ENCODE assay signal across 21 cellular contexts in the genomic region with DNA sequence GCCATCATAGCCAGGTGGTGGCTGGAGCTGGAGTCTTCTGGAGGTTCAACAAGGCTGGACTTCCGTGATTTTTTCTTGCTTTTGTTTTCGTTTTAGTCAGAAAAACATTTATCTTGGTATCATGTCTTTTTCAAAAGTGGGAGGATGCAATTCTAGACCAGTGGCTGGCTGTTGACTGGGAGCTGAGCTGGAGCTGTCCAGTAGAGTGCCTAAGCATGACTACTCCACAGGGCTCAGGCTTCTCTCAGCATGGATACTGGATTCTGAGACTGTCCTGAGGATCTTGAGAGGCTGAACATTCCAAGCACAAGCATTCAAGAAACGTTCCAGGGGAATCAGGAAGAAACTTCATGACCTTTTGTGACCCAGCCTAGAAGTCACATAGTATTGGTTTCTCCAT.
DNase-seq lines count a peak whose midpoint lies in the region; ATAC-seq and TF ChIP-seq lines count a peak whose summit lies in the region.
"Had no signal": no experiment of that assay in that cellular context is flagged by ENCODE, and none has a peak within 500 bp of the region (broad histone marks: within the 10 kb centered on the region; RNA-seq: fewer than 3 reads in every experiment).

No MANE protein-coding gene starts in this region.

- H3K4me1 Mint-ChIP-seq in glutamatergic neuron (ENCODE audit: low read depth, unreplicated experiment) (peaks cover 20% of the 10 kb centered on the region), mesothelial cell of epicardium (peaks cover 9% of the 10 kb centered on the region)
- H3K4me1 Mint-ChIP-seq in stimulated activated naive CD8-positive, alpha-beta T cell treated with anti-CD3 and anti-CD28 coated beads, Interleukin-15, amount 100 ng/mL, for 72 hours: peaks cover 21% of the 10 kb centered on the region
- H3K4me1 Mint-ChIP-seq: CD4-positive, alpha-beta memory T cell had no signal

- H3K27me3 ChIP-seq in left lung (no peaks in the 10 kb centered on the region), prostate gland (replicated peaks; ENCODE audit: insufficient read depth) (no peaks in the 10 kb centered on the region)
- H3K27me3 ChIP-seq: BLaER1 treated with 17β-estradiol and CSF1 and Interleukin-3, amounts not matched to agents 10 nM and 100 nM; Peyer's patch; SJSA1 had no signal

- H3K4me3 ChIP-seq in left lung (no peak overlapping the region), prostate gland (no peak overlapping the region)
- H3K4me3 ChIP-seq: BLaER1 treated with 17β-estradiol and CSF1 and Interleukin-3, amounts not matched to agents 10 nM and 100 nM; Peyer's patch; SJSA1 had no signal

- no peaks in the 10 kb centered on the region for H3K36me3 ChIP-seq in left lung
- H3K36me3 ChIP-seq in prostate gland: no peaks in the 10 kb centered on the region
- H3K36me3 ChIP-seq: Peyer's patch, SJSA1 had no signal

- H3K27ac ChIP-seq in left lung (no peak overlapping the region), prostate gland (no peak overlapping the region)
- H3K27ac ChIP-seq: BLaER1 treated with 17β-estradiol and CSF1 and Interleukin-3, amounts not matched to agents 10 nM and 100 nM; SJSA1 had no signal

- WGBS in prostate gland: 26% methylated on average over 3 of the region's 3 CpGs

- ATAC-seq in left ventricle myocardium superior: peak; percentile 41
- no peak for ATAC-seq in Right ventricle myocardium superior (ENCODE audit: poor library complexity)
- peak; percentile 35 for ATAC-seq in left lung
- no peak for ATAC-seq in stimulated activated naive CD8-positive, alpha-beta T cell treated with anti-CD3 and anti-CD28 coated beads, Interleukin-15, amount 100 ng/mL, for 72 hours

- no peaks in the 10 kb centered on the region for H3K4me1 ChIP-seq in left lung
- H3K4me1 ChIP-seq in prostate gland (replicated peaks): no peaks in the 10 kb centered on the region
- H3K4me1 ChIP-seq: Peyer's patch, SJSA1 had no signal

- TF ChIP-seq CTCF in left lung (IDR thresholded peaks at IDR 0.05) (no peak), prostate gland (IDR thresholded peaks at IDR 0.05) (no peak), glutamatergic neuron (IDR thresholded peaks at IDR 0.05; ENCODE audit: partially characterized antibody, unreplicated experiment) (no peak), mesothelial cell of epicardium (IDR thresholded peaks at IDR 0.05; ENCODE audit: unreplicated experiment) (no peak)

- no peak for TF ChIP-seq POLR2A in prostate gland (IDR thresholded peaks at IDR 0.05)

- H3K9me3 Mint-ChIP-seq in glutamatergic neuron (ENCODE audit: unreplicated experiment) (peaks cover 3% of the 10 kb centered on the region), mesothelial cell of epicardium (peaks cover 19% of the 10 kb centered on the region)
- H3K9me3 Mint-ChIP-seq in stimulated activated naive CD8-positive, alpha-beta T cell treated with anti-CD3 and anti-CD28 coated beads, Interleukin-15, amount 100 ng/mL, for 72 hours: no peaks in the 10 kb centered on the region

- H3K27ac Mint-ChIP-seq in glutamatergic neuron (ENCODE audit: unreplicated experiment) (no peak overlapping the region), mesothelial cell of epicardium (no peak overlapping the region)
- H3K27ac Mint-ChIP-seq in stimulated activated naive CD8-positive, alpha-beta T cell treated with anti-CD3 and anti-CD28 coated beads, Interleukin-15, amount 100 ng/mL, for 72 hours: no peak overlapping the region
- H3K27ac Mint-ChIP-seq: CD4-positive, alpha-beta memory T cell had no signal

- H3K27me3 Mint-ChIP-seq in glutamatergic neuron (ENCODE audit: unreplicated experiment) (peaks cover 2% of the 10 kb centered on the region), mesothelial cell of epicardium (ENCODE audit: low read depth) (no peaks in the 10 kb centered on the region)
- H3K27me3 Mint-ChIP-seq in stimulated activated naive CD8-positive, alpha-beta T cell treated with anti-CD3 and anti-CD28 coated beads, Interleukin-15, amount 100 ng/mL, for 72 hours: no peaks in the 10 kb centered on the region
- H3K27me3 Mint-ChIP-seq: CD4-positive, alpha-beta memory T cell had no signal

- H3K36me3 Mint-ChIP-seq in glutamatergic neuron (ENCODE audit: unreplicated experiment) (no peaks in the 10 kb centered on the region), mesothelial cell of epicardium (no peaks in the 10 kb centered on the region)
- H3K36me3 Mint-ChIP-seq: CD4-positive, alpha-beta memory T cell had no signal

- no peak overlapping the region for H3K4me3 Mint-ChIP-seq in glutamatergic neuron (ENCODE audit: unreplicated experiment)
- no peak overlapping the region for H3K4me3 Mint-ChIP-seq in mesothelial cell of epicardium
- H3K4me3 Mint-ChIP-seq in stimulated activated naive CD8-positive, alpha-beta T cell treated with anti-CD3 and anti-CD28 coated beads, Interleukin-15, amount 100 ng/mL, for 72 hours: no peak overlapping the region

- H3K9me3 ChIP-seq in left lung (no peaks in the 10 kb centered on the region), prostate gland (no peaks in the 10 kb centered on the region)
- H3K9me3 ChIP-seq: BLaER1 treated with 17β-estradiol and CSF1 and Interleukin-3, amounts not matched to agents 10 nM and 100 nM; Peyer's patch; SJSA1 had no signal

- DNase-seq in left ventricle myocardium superior (no peak), Right ventricle myocardium superior (no peak), dermis blood vessel endothelial cell (peak; percentile 1), left lung (no peak), prostate gland (ENCODE audit: low spot score) (no peak), glutamatergic neuron (no peak), mesothelial cell of epicardium (ENCODE audit: low spot score in 2 of 2, unreplicated experiment in 2 of 2) (no peak)
- DNase-seq in stimulated activated naive CD8-positive, alpha-beta T cell treated with anti-CD3 and anti-CD28 coated beads, Interleukin-15, amount 100 ng/mL, for 72 hours: no peak
- DNase-seq: AML-193; CD4-positive, alpha-beta memory T cell; DMS79; EL; GDM1; NCI-H1048; NCI-H1436; NCI-H187; NCI-H2171; NCI-H226; Peyer's patch had no signal

- intact Hi-C loops in left ventricle myocardium superior (cut with micrococcal nuclease): no loop called here
- intact Hi-C loops in Right ventricle myocardium superior (cut with DNase I): no loop called here
- intact Hi-C loops in left lung (cut with DNase I): no loop called here
- intact Hi-C loops in prostate gland (cut with DNase I): no loop called here

Comparison
In these comparisons a context has a peak if more than half of its experiments do, and no peak if none do; other contexts are left out.
1. ATAC-seq: peak in left ventricle myocardium superior (single experiment) and left lung (single experiment); none in Right ventricle myocardium superior (single experiment) and stimulated activated naive CD8-positive, alpha-beta T cell treated with anti-CD3 and anti-CD28 coated beads, Interleukin-15, amount 100 ng/mL, for 72 hours (single experiment).